Comparison of ENCODE assay signal across 10 cellular contexts in the genomic region with DNA sequence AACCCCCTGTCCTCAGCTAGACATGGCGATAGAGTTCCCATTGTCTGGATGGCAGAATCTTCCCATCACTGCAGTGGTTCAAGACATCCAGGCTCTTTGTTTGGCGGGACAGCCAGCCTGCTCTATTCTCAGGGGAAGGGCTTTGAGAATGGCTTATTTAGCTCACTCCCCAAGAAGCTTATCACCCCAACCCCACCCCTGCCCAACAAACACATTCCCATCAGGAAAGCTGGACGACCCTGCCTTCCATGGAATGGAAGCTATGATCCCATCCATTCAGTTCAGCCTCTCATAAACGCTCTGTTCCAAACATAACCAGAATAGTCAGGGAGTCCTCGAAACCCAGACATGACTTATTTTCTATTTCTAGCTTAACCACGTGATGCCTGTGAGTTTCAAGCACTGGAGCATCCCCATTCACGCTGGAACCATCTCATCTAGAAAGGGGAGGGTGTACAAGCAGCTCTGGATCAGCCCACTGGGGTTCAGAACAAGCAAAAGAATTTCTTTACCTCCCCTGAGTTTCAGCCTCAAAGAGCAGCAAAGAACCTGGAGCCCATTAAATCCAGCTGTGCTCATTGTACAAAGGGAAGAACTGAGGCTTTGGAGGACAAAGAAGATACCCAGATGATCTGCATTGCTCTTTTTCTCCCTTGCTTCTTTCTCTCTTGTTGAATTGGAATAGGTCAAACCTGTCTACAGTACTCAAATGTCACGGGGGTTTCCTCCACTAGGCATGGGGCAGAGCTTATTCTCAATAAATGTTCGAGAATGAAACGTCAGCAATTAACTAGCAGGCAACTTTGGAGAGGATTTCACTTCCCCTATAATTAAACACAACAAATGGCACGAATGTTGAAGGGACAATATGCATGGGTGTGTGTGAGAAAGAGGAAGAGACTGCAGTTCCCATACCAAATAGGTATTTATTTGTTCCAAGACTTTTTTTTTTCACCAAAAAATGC.
DNase-seq lines count a peak whose midpoint lies in the region; ATAC-seq, FAIRE-seq and TF ChIP-seq lines count a peak whose summit lies in the region.
"Had no signal": no experiment of that assay in that cellular context is flagged by ENCODE, and none has a peak within 500 bp of the region (broad histone marks: within the 10 kb centered on the region; RNA-seq: fewer than 3 reads in every experiment).

No MANE protein-coding gene starts in this region.

- H3K27me3 ChIP-seq in rectal smooth muscle tissue (ENCODE audit: control insufficient read depth, insufficient read depth, low read length) = no peaks in the 10 kb centered on the region

- H3K4me3 ChIP-seq in coronary artery (no peak overlapping the region), rectal smooth muscle tissue (ENCODE audit: low read length) (no peak overlapping the region)

- H3K36me3 ChIP-seq in rectal smooth muscle tissue (ENCODE audit: control insufficient read depth, insufficient read depth, low read length) = no peaks in the 10 kb centered on the region

- peak; percentile 74 for FAIRE-seq in GM18507 (lab: Jason Lieb, UNC)

- DNase-seq in GM18507 (ENCODE audit: extremely low spot score, insufficient read length, low read depth) = no peak
- no peak for DNase-seq in coronary artery (ENCODE audit: low spot score)
- no peak for DNase-seq in activated CD4-positive, alpha-beta T cell treated with anti-CD3 and anti-CD28 coated beads for 48 hours
- no peak for DNase-seq in NCI-H2081 (lab: John Stamatoyannopoulos, UW)
- DNase-seq in NCI-H146 treated with DMSO at 0.1 percent for 48 hours (lab: John Stamatoyannopoulos, UW; ENCODE audit: unreplicated experiment) = no peak
- DNase-seq: HCEC 1CT had no signal

- H3K9ac ChIP-seq in rectal smooth muscle tissue (ENCODE audit: low read length) = no peak overlapping the region

- peak; percentile 70 for ATAC-seq in HG03432 (IDR thresholded peaks at IDR 0.05; ENCODE audit: unreplicated experiment)
- ATAC-seq in HG03457 (IDR thresholded peaks at IDR 0.05; ENCODE audit: unreplicated experiment) = no peak

- no peak for TF ChIP-seq CTCF in coronary artery (IDR thresholded peaks at IDR 0.05)

- H3K4me1 ChIP-seq in rectal smooth muscle tissue (ENCODE audit: control insufficient read depth, insufficient read depth, low read length) = peaks cover 36% of the 10 kb centered on the region

- peak overlapping the region; percentile 0 to 71 for H3K27ac ChIP-seq in coronary artery
- H3K27ac ChIP-seq in rectal smooth muscle tissue (ENCODE audit: low read depth, low read length) = peak overlapping the region; percentile 94
- H3K27ac ChIP-seq: VCaP had no signal
